In genomic region chr1:82778612-82779011, GRCh38 we compare ENCODE assay signal across 1 cellular context.
TF ChIP-seq lines count a peak whose summit lies in the region.

No MANE protein-coding gene starts in this region.

TF ChIP-seq in HCT116, 20 proteins besides CTCF, POLR2A, EP300 and RAD21 (continued from another document):
- TF ChIP-seq MAX (IDR thresholded peaks at IDR 0.05), result no peak
- TF ChIP-seq POLR2AphosphoS5 (IDR thresholded peaks at IDR 0.05; ENCODE audit: low read depth, low read length), result no peak
- TF ChIP-seq CBX3 (IDR thresholded peaks at IDR 0.05; ENCODE audit: low read depth), result no peak
